Comparison of ENCODE assay signal across 1 cellular context in the genomic region with DNA sequence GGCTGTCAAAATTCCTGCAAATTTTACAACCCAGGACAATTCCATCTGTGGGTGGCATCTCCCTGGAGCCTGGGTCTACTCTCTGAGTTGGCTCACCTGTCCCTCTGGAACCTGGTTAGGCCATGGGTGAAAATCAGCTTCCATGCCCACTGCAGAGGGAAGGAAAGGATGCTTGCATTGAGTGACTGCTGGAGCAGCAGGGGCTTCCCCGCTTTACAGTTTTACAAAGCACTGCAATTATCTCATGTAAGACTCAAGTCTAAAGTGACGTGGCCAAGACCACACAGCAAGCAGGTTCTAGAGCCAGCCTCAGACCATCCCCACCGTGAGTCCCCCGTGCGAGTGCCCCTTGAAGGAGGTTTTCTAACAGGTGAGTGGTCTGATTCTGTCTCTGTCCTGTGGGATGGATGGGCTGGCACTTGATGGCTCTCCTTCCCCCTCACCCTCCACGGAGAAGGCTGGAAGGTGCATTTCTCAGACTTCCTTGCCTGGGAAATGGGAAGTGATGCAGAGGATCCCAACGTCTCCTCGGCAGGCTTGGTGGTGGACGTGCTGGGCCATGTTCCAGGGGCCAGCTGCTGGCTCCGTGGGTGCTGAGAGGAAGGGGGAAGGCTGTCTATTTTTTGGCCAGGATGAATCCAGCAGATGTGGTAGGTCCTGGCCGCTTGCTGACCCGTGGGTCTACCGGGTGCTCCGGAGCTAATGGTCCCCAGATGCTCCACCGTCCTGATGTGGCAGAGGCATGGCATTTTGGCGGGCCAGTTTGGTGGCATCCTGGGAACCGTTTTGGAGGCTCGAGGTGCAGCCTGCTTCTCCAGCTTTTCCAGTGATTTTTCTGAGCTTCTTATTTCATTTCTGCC.
TF ChIP-seq lines count a peak whose summit lies in the region.

No MANE protein-coding gene starts in this region.

TF ChIP-seq in H1, 55 proteins besides CTCF, POLR2A, EP300 and RAD21:
- TF ChIP-seq ASH2L (IDR thresholded peaks at IDR 0.05; ENCODE audit: low read length) (no peak), RXRA (IDR thresholded peaks at IDR 0.05; ENCODE audit: insufficient read depth, low read depth, low read length) (no peak)
- TF ChIP-seq, protein P1, sequence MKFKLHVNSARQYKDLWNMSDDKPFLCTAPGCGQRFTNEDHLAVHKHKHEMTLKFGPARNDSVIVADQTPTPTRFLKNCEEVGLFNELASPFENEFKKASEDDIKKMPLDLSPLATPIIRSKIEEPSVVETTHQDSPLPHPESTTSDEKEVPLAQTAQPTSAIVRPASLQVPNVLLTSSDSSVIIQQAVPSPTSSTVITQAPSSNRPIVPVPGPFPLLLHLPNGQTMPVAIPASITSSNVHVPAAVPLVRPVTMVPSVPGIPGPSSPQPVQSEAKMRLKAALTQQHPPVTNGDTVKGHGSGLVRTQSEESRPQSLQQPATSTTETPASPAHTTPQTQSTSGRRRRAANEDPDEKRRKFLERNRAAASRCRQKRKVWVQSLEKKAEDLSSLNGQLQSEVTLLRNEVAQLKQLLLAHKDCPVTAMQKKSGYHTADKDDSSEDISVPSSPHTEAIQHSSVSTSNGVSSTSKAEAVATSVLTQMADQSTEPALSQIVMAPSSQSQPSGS (IDR thresholded peaks at IDR 0.05; ENCODE audit: low read length), result no peak
- TF ChIP-seq, protein P2, sequence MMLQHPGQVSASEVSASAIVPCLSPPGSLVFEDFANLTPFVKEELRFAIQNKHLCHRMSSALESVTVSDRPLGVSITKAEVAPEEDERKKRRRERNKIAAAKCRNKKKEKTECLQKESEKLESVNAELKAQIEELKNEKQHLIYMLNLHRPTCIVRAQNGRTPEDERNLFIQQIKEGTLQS (IDR thresholded peaks at IDR 0.05; ENCODE audit: insufficient read depth, low read depth, low read length), result no peak
